1 cellular context compared by ENCODE assay signal in the genomic region with DNA sequence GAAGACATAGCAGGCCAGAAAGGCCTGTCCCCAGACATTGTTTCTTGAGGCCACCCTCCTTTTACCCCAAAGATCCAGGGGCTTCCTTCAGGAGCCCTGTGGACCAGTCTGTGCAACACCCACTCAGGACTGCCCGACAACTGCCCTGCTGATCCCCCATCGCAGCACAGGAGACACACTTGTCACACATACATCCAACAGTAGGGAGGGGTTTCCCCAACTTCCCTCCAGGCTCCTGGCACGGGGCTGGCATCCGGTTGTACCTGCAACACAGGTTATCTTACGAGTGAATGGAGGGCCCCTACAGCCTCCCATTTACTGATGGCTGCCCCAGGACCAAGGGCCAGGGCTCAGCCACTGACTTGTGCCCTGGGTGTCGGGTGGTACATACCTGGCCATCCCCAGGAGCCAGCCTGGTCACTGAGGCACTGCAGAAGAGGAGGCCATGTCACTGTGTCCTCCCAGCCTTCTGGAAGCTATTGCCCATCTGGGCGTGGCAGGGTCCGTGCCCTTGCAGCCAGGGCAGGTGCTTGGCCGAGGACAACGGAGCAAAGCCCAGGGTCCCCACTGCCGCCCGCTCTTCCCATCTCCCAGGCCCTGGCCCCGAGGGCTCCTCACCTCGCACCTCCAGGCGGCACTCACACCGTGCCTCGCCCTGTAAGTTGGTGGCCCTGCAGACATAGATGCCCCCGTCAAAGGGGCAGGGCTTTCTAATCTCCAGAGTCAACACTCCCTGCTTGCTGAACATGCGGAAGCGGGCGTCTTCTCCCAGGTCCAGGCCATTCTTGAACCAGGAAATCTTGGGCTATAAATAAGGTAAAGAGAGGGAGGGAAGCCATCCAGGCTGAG.
TF ChIP-seq lines count a peak whose summit lies in the region.

No MANE protein-coding gene starts in this region.

TF ChIP-seq in HepG2, 621 proteins besides CTCF, POLR2A, EP300 and RAD21:
- TF ChIP-seq, protein P1, sequence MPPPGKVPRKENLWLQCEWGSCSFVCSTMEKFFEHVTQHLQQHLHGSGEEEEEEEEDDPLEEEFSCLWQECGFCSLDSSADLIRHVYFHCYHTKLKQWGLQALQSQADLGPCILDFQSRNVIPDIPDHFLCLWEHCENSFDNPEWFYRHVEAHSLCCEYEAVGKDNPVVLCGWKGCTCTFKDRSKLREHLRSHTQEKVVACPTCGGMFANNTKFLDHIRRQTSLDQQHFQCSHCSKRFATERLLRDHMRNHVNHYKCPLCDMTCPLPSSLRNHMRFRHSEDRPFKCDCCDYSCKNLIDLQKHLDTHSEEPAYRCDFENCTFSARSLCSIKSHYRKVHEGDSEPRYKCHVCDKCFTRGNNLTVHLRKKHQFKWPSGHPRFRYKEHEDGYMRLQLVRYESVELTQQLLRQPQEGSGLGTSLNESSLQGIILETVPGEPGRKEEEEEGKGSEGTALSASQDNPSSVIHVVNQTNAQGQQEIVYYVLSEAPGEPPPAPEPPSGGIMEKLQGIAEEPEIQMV (CRISPR knock-in tag; IDR thresholded peaks at IDR 0.05; ENCODE audit: low read depth), result no peak
- no peak for TF ChIP-seq ZNF24 (IDR thresholded peaks at IDR 0.05)
- no peak for TF ChIP-seq ZSCAN21 (CRISPR knock-in tag; IDR thresholded peaks at IDR 0.05; ENCODE audit: borderline replicate concordance)
- no peak for TF ChIP-seq CREM (IDR thresholded peaks at IDR 0.05)
- TF ChIP-seq CREM (CRISPR knock-in tag; IDR thresholded peaks at IDR 0.05), result no peak
- TF ChIP-seq, protein P2, sequence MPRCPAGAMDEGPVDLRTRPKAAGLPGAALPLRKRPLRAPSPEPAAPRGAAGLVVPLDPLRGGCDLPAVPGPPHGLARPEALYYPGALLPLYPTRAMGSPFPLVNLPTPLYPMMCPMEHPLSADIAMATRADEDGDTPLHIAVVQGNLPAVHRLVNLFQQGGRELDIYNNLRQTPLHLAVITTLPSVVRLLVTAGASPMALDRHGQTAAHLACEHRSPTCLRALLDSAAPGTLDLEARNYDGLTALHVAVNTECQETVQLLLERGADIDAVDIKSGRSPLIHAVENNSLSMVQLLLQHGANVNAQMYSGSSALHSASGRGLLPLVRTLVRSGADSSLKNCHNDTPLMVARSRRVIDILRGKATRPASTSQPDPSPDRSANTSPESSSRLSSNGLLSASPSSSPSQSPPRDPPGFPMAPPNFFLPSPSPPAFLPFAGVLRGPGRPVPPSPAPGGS (CRISPR knock-in tag; IDR thresholded peaks at IDR 0.05), result no peak
- TF ChIP-seq, protein P3, sequence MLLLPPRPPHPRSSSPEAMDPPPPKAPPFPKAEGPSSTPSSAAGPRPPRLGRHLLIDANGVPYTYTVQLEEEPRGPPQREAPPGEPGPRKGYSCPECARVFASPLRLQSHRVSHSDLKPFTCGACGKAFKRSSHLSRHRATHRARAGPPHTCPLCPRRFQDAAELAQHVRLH (CRISPR knock-in tag; IDR thresholded peaks at IDR 0.05; ENCODE audit: borderline replicate concordance, low read depth), result no peak
- no peak for TF ChIP-seq MATR3 (CRISPR knock-in tag; IDR thresholded peaks at IDR 0.05)
- no peak for TF ChIP-seq ZNF20 (CRISPR knock-in tag; IDR thresholded peaks at IDR 0.05)
- TF ChIP-seq RFXANK (CRISPR knock-in tag; IDR thresholded peaks at IDR 0.05), result no peak
- TF ChIP-seq RARA (CRISPR knock-in tag; IDR thresholded peaks at IDR 0.05), result no peak
- TF ChIP-seq EZH2 (conservative IDR thresholded peaks at IDR 0.05; ENCODE audit: low read depth, low read length), result no peak
